19 cellular contexts compared by ENCODE assay signal in the genomic region with DNA sequence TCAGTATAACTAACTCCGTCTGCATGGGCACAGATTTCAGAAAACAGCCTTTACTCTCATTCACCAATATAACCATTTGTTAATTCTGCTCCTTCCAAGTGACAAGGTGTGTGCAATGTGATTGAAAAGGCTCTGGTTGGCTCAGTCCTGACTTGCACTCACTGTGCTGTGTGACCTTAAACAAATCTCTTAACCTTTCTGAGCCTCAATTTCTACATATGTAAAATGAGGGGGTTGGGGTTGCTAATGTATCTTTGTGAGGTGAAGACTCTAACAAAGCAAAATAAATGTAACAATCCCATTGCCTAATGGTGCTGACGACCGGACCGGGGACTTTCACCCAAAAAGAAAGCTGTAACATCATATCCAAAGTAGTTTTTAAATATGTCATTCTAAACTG.
A peak's percentile ranks its signal among the peaks of the same experiment; 100 is the strongest.
DNase-seq lines count a peak whose midpoint lies in the region; ATAC-seq, FAIRE-seq and TF ChIP-seq lines count a peak whose summit lies in the region.
"Had no signal": no experiment of that assay in that cellular context is flagged by ENCODE, and none has a peak within 500 bp of the region (broad histone marks: within the 10 kb centered on the region; RNA-seq: fewer than 3 reads in every experiment).

No MANE protein-coding gene starts in this region.

- no peak overlapping the region for H2AFZ ChIP-seq in mammary epithelial cell (ENCODE audit: low read depth, low read length)
- H2AFZ ChIP-seq in H1 (ENCODE audit: low read length) = no peak overlapping the region
- H2AFZ ChIP-seq in neural progenitor cell (replicated peaks) = no peak overlapping the region

- no peak for FAIRE-seq in H1 (lab: Jason Lieb, UNC)
- FAIRE-seq: A549, GM18507 had no signal

- H3K4ac ChIP-seq in H1 (replicated peaks; ENCODE audit: insufficient read length, low read depth, low read length) = no peak overlapping the region

- H2BK20ac ChIP-seq in H1 (ENCODE audit: low read length) = no peak overlapping the region

- no peak overlapping the region for H2BK12ac ChIP-seq in H1 (ENCODE audit: low read depth, low read length)

- H3K79me2 ChIP-seq in mammary epithelial cell (ENCODE audit: insufficient read depth, low read length) (no peaks in the 10 kb centered on the region), H1 (ENCODE audit: control insufficient read depth in 1 of 2, insufficient read depth in 2 of 2, low read length in 2 of 2) (no peaks in the 10 kb centered on the region), neural progenitor cell (ENCODE audit: low read depth) (no peaks in the 10 kb centered on the region)

- no peak for TF ChIP-seq RAD21 in H1 (IDR thresholded peaks at IDR 0.05 in 1 of 2, conservative IDR thresholded peaks at IDR 0.05 in 1 of 2; ENCODE audit: low read depth in 2 of 2, low read length in 2 of 2)

- H3K4me3 Mint-ChIP-seq in MCF 10A (ENCODE audit: unreplicated experiment) = no peak overlapping the region
- no peak overlapping the region for H3K4me3 Mint-ChIP-seq in neural progenitor cell
- H3K4me3 Mint-ChIP-seq: CD4-positive, alpha-beta T cell had no signal

- no peak overlapping the region for H3K56ac ChIP-seq in H1 (replicated peaks; ENCODE audit: insufficient read length, low read depth, low read length)

- H4K20me1 ChIP-seq in mammary epithelial cell (ENCODE audit: insufficient read depth, low read length) = no peaks in the 10 kb centered on the region
- no peaks in the 10 kb centered on the region for H4K20me1 ChIP-seq in H1 (replicated peaks in 1 of 2; ENCODE audit: control insufficient read depth in 1 of 2, insufficient read depth in 2 of 2, low read length in 2 of 2)
- no peaks in the 10 kb centered on the region for H4K20me1 ChIP-seq in neural progenitor cell (ENCODE audit: low read depth)

- H3K18ac ChIP-seq in H1 (ENCODE audit: extremely low read depth, low read length) = no peak overlapping the region

- ATAC-seq in RWPE2 (ENCODE audit: low read depth) (no peak), gastroesophageal sphincter (no peak)
- ATAC-seq: A549 had no signal

- H3K27ac ChIP-seq in mammary epithelial cell (ENCODE audit: insufficient read depth, low read depth, low read length) = no peak overlapping the region
- peak overlapping the region; percentile 19 for H3K27ac ChIP-seq in RWPE2 (ENCODE audit: poor library complexity, severe bottlenecking)
- no peak overlapping the region for H3K27ac ChIP-seq in H1 (ENCODE audit: low read depth, low read length)
- H3K27ac ChIP-seq in neural progenitor cell = no peak overlapping the region
- no peak overlapping the region for H3K27ac ChIP-seq in gastroesophageal sphincter
- H3K27ac ChIP-seq: 22Rv1, A549, C4-2B, HL-60 had no signal

- no peak overlapping the region for H3K4me3 ChIP-seq in mammary epithelial cell (replicated peaks in 1 of 3; ENCODE audit: insufficient read depth in 1 of 3, low read depth in 2 of 3, low read length in 3 of 3)
- H3K4me3 ChIP-seq in RWPE2 (ENCODE audit: severe bottlenecking) = no peak overlapping the region
- no peak overlapping the region for H3K4me3 ChIP-seq in H1 (ENCODE audit: extremely low read depth in 1 of 4, insufficient read depth in 2 of 4, low read depth in 3 of 4, low read length in 4 of 4)
- H3K4me3 ChIP-seq in neural progenitor cell = no peak overlapping the region
- H3K4me3 ChIP-seq in gastroesophageal sphincter = no peak overlapping the region
- H3K4me3 ChIP-seq: A549 had no signal

- TF ChIP-seq POLR2A in H1 (IDR thresholded peaks at IDR 0.05; ENCODE audit: control extremely low read depth in 1 of 2, low read depth in 2 of 2, low read length in 2 of 2) (no peak), gastroesophageal sphincter (IDR thresholded peaks at IDR 0.05) (no peak)

- no peaks in the 10 kb centered on the region for H3K36me3 Mint-ChIP-seq in MCF 10A (ENCODE audit: insufficient read depth, unreplicated experiment)
- no peaks in the 10 kb centered on the region for H3K36me3 Mint-ChIP-seq in neural progenitor cell

- no peak for TF ChIP-seq CTCF in mammary epithelial cell (conservative IDR thresholded peaks at IDR 0.05 in 1 of 2, IDR thresholded peaks at IDR 0.05 in 1 of 2; ENCODE audit: extremely low read depth in 1 of 2, insufficient read depth in 1 of 2, low read depth in 1 of 2, low read length in 2 of 2)
- no peak for TF ChIP-seq CTCF in MCF 10A (IDR thresholded peaks at IDR 0.05; ENCODE audit: unreplicated experiment)
- TF ChIP-seq CTCF in RWPE2 (IDR thresholded peaks at IDR 0.05; ENCODE audit: poor library complexity, severe bottlenecking) = no peak
- TF ChIP-seq CTCF in H1 (IDR thresholded peaks at IDR 0.05; ENCODE audit: control extremely low read depth in 1 of 3, insufficient read depth in 1 of 3, low read depth in 1 of 3, low read length in 3 of 3) = no peak
- TF ChIP-seq CTCF in neural progenitor cell (IDR thresholded peaks at IDR 0.05) = no peak
- TF ChIP-seq CTCF in gastroesophageal sphincter (IDR thresholded peaks at IDR 0.05) = no peak

- H3K27me3 Mint-ChIP-seq in MCF 10A (ENCODE audit: insufficient read depth, unreplicated experiment) = peaks cover 20% of the 10 kb centered on the region
- H3K27me3 Mint-ChIP-seq in neural progenitor cell (ENCODE audit: insufficient read depth, low read depth) = peaks cover 4% of the 10 kb centered on the region
- H3K27me3 Mint-ChIP-seq: CD4-positive, alpha-beta T cell had no signal

- TF ChIP-seq EP300 in H1 (IDR thresholded peaks at IDR 0.05; ENCODE audit: borderline replicate concordance in 1 of 2, low read depth in 2 of 2, low read length in 2 of 2) (no peak), gastroesophageal sphincter (IDR thresholded peaks at IDR 0.05) (no peak)

- in situ Hi-C loops in mammary epithelial cell (cut with MboI; ENCODE audit: low sequenced_read_pairs in 2 of 2) = no loop called here

- H3K27ac Mint-ChIP-seq in MCF 10A (ENCODE audit: low read depth, unreplicated experiment) (no peak overlapping the region), neural progenitor cell (peak overlapping the region; percentile 16)
- H3K27ac Mint-ChIP-seq: CD4-positive, alpha-beta T cell had no signal

- H2BK5ac ChIP-seq in H1 (ENCODE audit: low read depth, low read length) = no peak overlapping the region

- H4K8ac ChIP-seq in H1 (ENCODE audit: extremely low read depth, insufficient read depth, low read length) = no peak overlapping the region

- H3K27me3 ChIP-seq in mammary epithelial cell (ENCODE audit: insufficient read depth, low read length) = no peaks in the 10 kb centered on the region
- no peaks in the 10 kb centered on the region for H3K27me3 ChIP-seq in RWPE2 (ENCODE audit: insufficient read depth, poor library complexity, severe bottlenecking)
- no peaks in the 10 kb centered on the region for H3K27me3 ChIP-seq in H1 (replicated peaks in 1 of 4; ENCODE audit: control insufficient read depth in 3 of 4, extremely low read depth in 1 of 4, insufficient read depth in 3 of 4, low read length in 3 of 4)
- no peaks in the 10 kb centered on the region for H3K27me3 ChIP-seq in neural progenitor cell
- H3K27me3 ChIP-seq in gastroesophageal sphincter = no peaks in the 10 kb centered on the region

- no peak overlapping the region for H2BK120ac ChIP-seq in H1 (replicated peaks; ENCODE audit: low read depth, low read length)

- BruUV-seq in mammary epithelial cell (replicated peaks; lab: Mats Ljungman, UMichigan) (no TSS peak), MCF 10A (replicated peaks; lab: Mats Ljungman, UMichigan) (no TSS peak)

- no peak overlapping the region for H4K91ac ChIP-seq in H1 (replicated peaks; ENCODE audit: insufficient read length, low read length)

- H3K4me2 ChIP-seq in mammary epithelial cell (ENCODE audit: insufficient read depth, low read depth, low read length) = peak overlapping the region; percentile 18
- H3K4me2 ChIP-seq in H1 (ENCODE audit: insufficient read depth in 1 of 2, low read depth in 2 of 2, low read length in 2 of 2) = no peak overlapping the region
- no peak overlapping the region for H3K4me2 ChIP-seq in neural progenitor cell
- H3K4me2 ChIP-seq: A549 had no signal

- H3K4me1 Mint-ChIP-seq in MCF 10A (ENCODE audit: insufficient read depth, unreplicated experiment) = no peaks in the 10 kb centered on the region
- peaks cover 10% of the 10 kb centered on the region for H3K4me1 Mint-ChIP-seq in neural progenitor cell

- no peaks in the 10 kb centered on the region for H3K9me3 Mint-ChIP-seq in MCF 10A (ENCODE audit: unreplicated experiment)
- H3K9me3 Mint-ChIP-seq in neural progenitor cell = no peaks in the 10 kb centered on the region
- H3K9me3 Mint-ChIP-seq: CD4-positive, alpha-beta T cell had no signal

- CTCF ChIA-PET in mammary epithelial cell (lab: Charles Lee; ENCODE audit: low non-redundant PET) (no interaction called here), MCF 10A (lab: Yijun Ruan, JAX) (no interaction called here), H1 (lab: Charles Lee; ENCODE audit: partially characterized antibody) (interaction anchor here (0.6 kb wide), 1 partner anchor 75 kb away, joined by 3 read pairs; no protein-coding TSS in a partner anchor)

- H3K9ac ChIP-seq in mammary epithelial cell (ENCODE audit: insufficient read depth, low read length) (no peak overlapping the region), H1 (replicated peaks in 1 of 4; ENCODE audit: extremely low read depth in 1 of 4, low read depth in 3 of 4, low read length in 3 of 4) (no peak overlapping the region), neural progenitor cell (no peak overlapping the region)

- H3K36me3 ChIP-seq in mammary epithelial cell (ENCODE audit: insufficient read depth, low read length) (no peaks in the 10 kb centered on the region), RWPE2 (ENCODE audit: low read depth) (no peaks in the 10 kb centered on the region), H1 (ENCODE audit: control insufficient read depth in 2 of 4, insufficient read depth in 4 of 4, low read length in 3 of 4) (no peaks in the 10 kb centered on the region), neural progenitor cell (no peaks in the 10 kb centered on the region), gastroesophageal sphincter (no peaks in the 10 kb centered on the region)

- no peaks in the 10 kb centered on the region for H3K23me2 ChIP-seq in H1 (ENCODE audit: low read depth, low read length)

- no peaks in the 10 kb centered on the region for H3K79me1 ChIP-seq in H1 (ENCODE audit: low read depth, low read length)

- dilution Hi-C loops in mammary epithelial cell (cut with HindIII; ENCODE audit: low sequenced_read_pairs) = no loop called here

- peaks cover 24% of the 10 kb centered on the region for H3F3A ChIP-seq in neural progenitor cell (ENCODE audit: low read depth)

- POLR2A ChIA-PET in MCF 10A (lab: Yijun Ruan, JAX) (no interaction called here), H1 (lab: Charles Lee; ENCODE audit: partially characterized antibody) (no interaction called here)

- intact Hi-C loops in mammary epithelial cell (cut with micrococcal nuclease) (no loop called here), MCF 10A (cut with micrococcal nuclease) (no loop called here)

- no peak overlapping the region for H2AK5ac ChIP-seq in H1 (ENCODE audit: low read depth, low read length)

- H3K14ac ChIP-seq in H1 (ENCODE audit: insufficient read length) = no peak overlapping the region

- no peak overlapping the region for H2BK15ac ChIP-seq in H1 (ENCODE audit: low read length)

- no peak overlapping the region for H4K5ac ChIP-seq in H1 (ENCODE audit: insufficient read length, low read depth, low read length)

- H3K9me3 ChIP-seq in mammary epithelial cell (replicated peaks; ENCODE audit: insufficient read depth, low read length) (no peaks in the 10 kb centered on the region), RWPE2 (ENCODE audit: severe bottlenecking) (no peaks in the 10 kb centered on the region), H1 (ENCODE audit: insufficient read depth in 2 of 2, low read depth in 1 of 2, low read length in 1 of 2) (no peaks in the 10 kb centered on the region), neural progenitor cell (ENCODE audit: low read depth) (peaks cover 4% of the 10 kb centered on the region), gastroesophageal sphincter (no peaks in the 10 kb centered on the region)
- H3K9me3 ChIP-seq: A549 had no signal

- H3K23ac ChIP-seq in H1 (ENCODE audit: insufficient read length) = no peak overlapping the region

- H3K4me1 ChIP-seq in mammary epithelial cell (ENCODE audit: insufficient read depth, low read length) (peaks cover 8% of the 10 kb centered on the region), RWPE2 (ENCODE audit: insufficient read depth, poor library complexity, severe bottlenecking) (no peaks in the 10 kb centered on the region), H1 (replicated peaks in 1 of 4; ENCODE audit: control insufficient read depth in 3 of 4, insufficient read depth in 4 of 4, low read length in 3 of 4) (peaks cover 0 to 7% (median under 1%) of the 10 kb centered on the region in 4 experiments; a peak in 2 of 7 replicates), neural progenitor cell (no peaks in the 10 kb centered on the region), gastroesophageal sphincter (no peaks in the 10 kb centered on the region)
- H3K4me1 ChIP-seq: A549 had no signal

- DNase-seq in mammary epithelial cell = no peak
- no peak for DNase-seq in MCF 10A (ENCODE audit: unreplicated experiment)
- DNase-seq in RWPE2 (ENCODE audit: low spot score) = no peak
- DNase-seq in H1 (ENCODE audit: low read depth in 1 of 2, low spot score in 2 of 2) = no peak
- no peak for DNase-seq in neural progenitor cell (ENCODE audit: low spot score)
- DNase-seq in cerebellar nuclear complex (lab: John Stamatoyannopoulos, UW) = no peak
- DNase-seq in NCI-H69 (lab: John Stamatoyannopoulos, UW) = no peak
- DNase-seq: AML-193; CD4-positive, alpha-beta T cell; DMS153; DMS79; GDM1; HCEC 1CT had no signal

- WGBS in mammary epithelial cell (ENCODE audit: low coverage, missing lambda C conversion rate) = 60% methylated on average over 4 of the region's 4 CpGs
- WGBS in H1 (ENCODE audit: extremely low coverage in 1 of 2, insufficient coverage in 1 of 2, insufficient read length in 1 of 2, insufficient replicate concordance in 2 of 2, low coverage in 1 of 2, low lambda C conversion rate in 2 of 2, missing lambda C conversion rate in 1 of 2), 2 experiments = 80% methylated on average over 4 of the region's 4 CpGs; no CpG with 5 or more reads in 1 of the 2 experiments
- 92 to 93% methylated on average over 1 to 4 of the region's 4 CpGs for WGBS in gastroesophageal sphincter (ENCODE audit: low coverage in 1 of 2), 2 donors
